Comparison of ENCODE assay signal across 9 cellular contexts in genomic region chr20:45911486-45912343, GRCh38. TPM values are rescaled to one million over a fixed set of nuclear protein-coding genes. Genes with fewer than 3 reads are reported as not detected.
DNase-seq lines count a peak whose midpoint lies in the region; ATAC-seq, FAIRE-seq and TF ChIP-seq lines count a peak whose summit lies in the region.
"Had no signal": no experiment of that assay in that cellular context is flagged by ENCODE, and none has a peak within 500 bp of the region (broad histone marks: within the 10 kb centered on the region; RNA-seq: fewer than 3 reads in every experiment).

A gene with protein sequence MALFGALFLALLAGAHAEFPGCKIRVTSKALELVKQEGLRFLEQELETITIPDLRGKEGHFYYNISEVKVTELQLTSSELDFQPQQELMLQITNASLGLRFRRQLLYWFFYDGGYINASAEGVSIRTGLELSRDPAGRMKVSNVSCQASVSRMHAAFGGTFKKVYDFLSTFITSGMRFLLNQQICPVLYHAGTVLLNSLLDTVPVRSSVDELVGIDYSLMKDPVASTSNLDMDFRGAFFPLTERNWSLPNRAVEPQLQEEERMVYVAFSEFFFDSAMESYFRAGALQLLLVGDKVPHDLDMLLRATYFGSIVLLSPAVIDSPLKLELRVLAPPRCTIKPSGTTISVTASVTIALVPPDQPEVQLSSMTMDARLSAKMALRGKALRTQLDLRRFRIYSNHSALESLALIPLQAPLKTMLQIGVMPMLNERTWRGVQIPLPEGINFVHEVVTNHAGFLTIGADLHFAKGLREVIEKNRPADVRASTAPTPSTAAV (minus strand): TSS chr20:45912155. CDS start chr20:45911452, 703 bp downstream.

- in situ Hi-C loops in Panc1 (cut with HindIII; ENCODE audit: low pct_unique_long_range_greater_than_20kb, low sequenced_read_pairs): no loop called here

- CTCF ChIA-PET in Panc1 (lab: Charles Lee): no interaction called here

- H3K4me3 ChIP-seq in Panc1 (ENCODE audit: low read depth in 2 of 2, low read length in 2 of 2) (peak within 1 kb of the TSS; percentile 39 to 62), body of pancreas (peak within 1 kb of the TSS; percentile 8 to 44), iPS DF 6.9 (ENCODE audit: low read length) (peak within 1 kb of the TSS; percentile 69; the same call in 1 of the 2 replicates), psoas muscle (peak within 1 kb of the TSS; percentile 65)

- H3K27me3 ChIP-seq in Panc1 (ENCODE audit: control insufficient read depth, insufficient read depth, low read length) (no peaks in the 10 kb centered on the region), body of pancreas (no peaks in the 10 kb centered on the region), iPS DF 6.9 (ENCODE audit: control insufficient read depth, insufficient read depth, low read length) (no peaks in the 10 kb centered on the region), psoas muscle (ENCODE audit: insufficient read depth in 3 of 3, low read length in 2 of 3) (peaks cover 0 to 17% (median 4%) of the 10 kb centered on the region in 3 donors)

- TF ChIP-seq POLR2A in body of pancreas (IDR thresholded peaks at IDR 0.05) (peak; percentile 66 to 91 (median 79)), GM12892 (IDR thresholded peaks at IDR 0.05; ENCODE audit: low read depth, low read length) (no peak)

- no peak for FAIRE-seq in GM12892 (lab: Jason Lieb, UNC)
- FAIRE-seq: colon had no signal

- WGBS in body of pancreas, 2 donors: 0 to 1% methylated on average over 4 to 57 of the region's 58 CpGs
- WGBS in iPS DF 6.9 (ENCODE audit: insufficient coverage, insufficient read length): no CpG with 5 or more reads among the region's 58 CpGs
- 1% methylated on average over 47 to 58 of the region's 58 CpGs for WGBS in psoas muscle, 3 donors

- POLR2A ChIA-PET in Panc1 (lab: Charles Lee): no interaction called here

- H3K9me3 ChIP-seq in Panc1 (ENCODE audit: control insufficient read depth, insufficient read depth, low read depth, low read length) (no peaks in the 10 kb centered on the region), body of pancreas (no peaks in the 10 kb centered on the region), iPS DF 6.9 (ENCODE audit: control insufficient read depth, insufficient read depth, low read length) (no peaks in the 10 kb centered on the region), psoas muscle (no peaks in the 10 kb centered on the region)

- DNase-seq in NCI-H524 (lab: John Stamatoyannopoulos, UW): peak; percentile 61 to 63
- no peak for DNase-seq in NCI-H524 treated with DMSO at 0.1 percent for 48 hours (lab: John Stamatoyannopoulos, UW)
- no peak for DNase-seq in Panc1 (ENCODE audit: low read depth, low spot score)
- DNase-seq in body of pancreas: peak; percentile 65 to 75 (median 73)
- no peak for DNase-seq in iPS DF 6.9 (ENCODE audit: low read depth, low spot score)
- DNase-seq in psoas muscle: peak; percentile 75 to 82
- DNase-seq in GM12892 (ENCODE audit: insufficient read length): no peak
- DNase-seq in epidermal melanocyte (ENCODE audit: insufficient read length, low spot score): no peak

- no TSS peak for BruUV-seq in Panc1 (replicated peaks; lab: Mats Ljungman, UMichigan)

- intact Hi-C loops in Panc1 (cut with micrococcal nuclease; ENCODE audit: unreplicated experiment): no loop called here
- intact Hi-C loops in body of pancreas (cut with DNase I): no loop called here
- intact Hi-C loops in psoas muscle (cut with DNase I): no loop called here

- H3K36me3 ChIP-seq in Panc1 (ENCODE audit: control insufficient read depth, insufficient read depth, low read length): no peaks in the 10 kb centered on the region
- peaks cover 0 to 2% of the 10 kb centered on the region in 2 donors for H3K36me3 ChIP-seq in body of pancreas (replicated peaks in 1 of 2; ENCODE audit: insufficient read depth in 1 of 2, low read depth in 2 of 2)
- peaks cover 10% of the 10 kb centered on the region; the same call in 1 of the 2 replicates for H3K36me3 ChIP-seq in iPS DF 6.9 (ENCODE audit: control insufficient read depth, insufficient read depth, low read length)
- H3K36me3 ChIP-seq in psoas muscle (ENCODE audit: insufficient read depth in 1 of 2, low read depth in 1 of 2): no peaks in the 10 kb centered on the region

- H3K4me1 ChIP-seq in Panc1 (ENCODE audit: control insufficient read depth, insufficient read depth, low read length) (peaks cover 18% of the 10 kb centered on the region), body of pancreas (peaks cover 18% of the 10 kb centered on the region), iPS DF 6.9 (ENCODE audit: control insufficient read depth, insufficient read depth, low read length) (peaks cover 3% of the 10 kb centered on the region; the same call in 1 of the 2 replicates), psoas muscle (peaks cover 12% of the 10 kb centered on the region)

- ATAC-seq in Panc1 (peak; percentile 46), body of pancreas (peak; percentile 24), psoas muscle (peak; percentile 34 to 55 (median 37))

- TF ChIP-seq CTCF in Panc1 (IDR thresholded peaks at IDR 0.05): no peak
- no peak for TF ChIP-seq CTCF in body of pancreas (IDR thresholded peaks at IDR 0.05)
- no peak for TF ChIP-seq CTCF in psoas muscle (IDR thresholded peaks at IDR 0.05)

- H3K27ac ChIP-seq in Panc1 (ENCODE audit: low read length): peak within 1 kb of the TSS; percentile 44; the same call in 1 of the 2 replicates
- H3K27ac ChIP-seq in body of pancreas: peak within 1 kb of the TSS; percentile 75 to 87 (median 84)
- no peak within 1 kb of the TSS for H3K27ac ChIP-seq in iPS DF 6.9 (ENCODE audit: low read length)
- H3K27ac ChIP-seq in psoas muscle: peak within 1 kb of the TSS; percentile 65

RNA-seq across cellular contexts. Expression of the gene that starts here (rescaled TPM):
- total RNA-seq in Panc1 (2021; ENCODE audit: unreplicated experiment): 17.7 TPM
- 73.4 TPM for polyA plus RNA-seq in Panc1 (2012; ENCODE audit: insufficient read length)
- total RNA-seq in body of pancreas: 100 to 1,000 TPM; 109 to 198 TPM
- 10 to 100 TPM; 19.0 to 38.0 (median 33.9) TPM for total RNA-seq in psoas muscle
- 10 to 100 TPM in 2 of 3 donors, 1 to 10 TPM in 1; 7.9 to 14.4 (median 13.1) TPM for polyA plus RNA-seq in psoas muscle
- 12.6 TPM for polyA plus RNA-seq in GM12892 (2012; ENCODE audit: missing spikeins)

Comparison
In these comparisons a context has a peak if more than half of its experiments do, and no peak if none do; other contexts are left out.
1. DNase-seq: peak in NCI-H524 (2 of 2), body of pancreas (4 of 4) and psoas muscle (2 of 2); none in NCI-H524 treated with DMSO at 0.1 percent for 48 hours (single experiment), Panc1 (single experiment), iPS DF 6.9 (single experiment), GM12892 (single experiment) and epidermal melanocyte (single experiment).
2. Peak in every context shown above with its lines, with median percentiles within 50 percentile points of each other: ATAC-seq and H3K4me3 ChIP-seq.